19 cellular contexts compared by ENCODE assay signal in genomic region chr12:51118706-51119105, GRCh38. TPM values are rescaled to one million over a fixed set of nuclear protein-coding genes. Genes with fewer than 3 reads are reported as not detected.
DNase-seq lines count a peak whose midpoint lies in the region; ATAC-seq, FAIRE-seq and TF ChIP-seq lines count a peak whose summit lies in the region.
"Had no signal": no experiment of that assay in that cellular context is flagged by ENCODE, and none has a peak within 500 bp of the region (broad histone marks: within the 10 kb centered on the region; RNA-seq: fewer than 3 reads in every experiment).

No MANE protein-coding gene starts in this region.

- no peak overlapping the region for H3K27ac Mint-ChIP-seq in stimulated activated memory B cell treated with anti-CD40 and anti-IgM and Interleukin-4, amounts not matched to agents 10 μg/mL and 1 μg/mL and 100 μg/mL, for 72 hours
- H3K27ac Mint-ChIP-seq: activated naive CD8-positive, alpha-beta T cell; memory B cell had no signal

- TF ChIP-seq CTCF in RWPE1 (conservative IDR thresholded peaks at IDR 0.05; ENCODE audit: low read depth) = no peak
- TF ChIP-seq CTCF in foreskin keratinocyte (conservative IDR thresholded peaks at IDR 0.05) = no peak
- TF ChIP-seq CTCF in heart left ventricle (IDR thresholded peaks at IDR 0.05) = no peak

- WGBS in heart left ventricle, 4 donors = 95 to 97% (median 96%) methylated on average over 3 of the region's 3 CpGs

- CTCF ChIA-PET in RWPE1 (lab: Yijun Ruan, JAX) = no interaction called here

- peak; percentile 97 for FAIRE-seq in H54 (lab: Jason Lieb, UNC)
- FAIRE-seq: colon had no signal

- no peak overlapping the region for H3K4me3 ChIP-seq in heart left ventricle
- H3K4me3 ChIP-seq: esophagus muscularis mucosa, transverse colon had no signal

- H3K36me3 Mint-ChIP-seq in stimulated activated memory B cell treated with anti-CD40 and anti-IgM and Interleukin-4, amounts not matched to agents 10 μg/mL and 1 μg/mL and 100 μg/mL, for 72 hours = peaks cover 27% of the 10 kb centered on the region

- DNase-seq in A172 (ENCODE audit: low spot score) (peak; percentile 92), H54 (ENCODE audit: insufficient read length, low spot score) (peak; percentile 47), RWPE1 (ENCODE audit: low spot score) (peak; percentile 94), foreskin keratinocyte (peak; percentile 96 to 99), heart left ventricle (no peak), GF-D8 (lab: John Stamatoyannopoulos, UW) (no peak), NCI-H128 (lab: John Stamatoyannopoulos, UW; ENCODE audit: unreplicated experiment) (no peak)
- DNase-seq: activated CD8-positive, alpha-beta memory T cell treated with anti-CD3 and anti-CD28 coated beads, Interleukin-2, amount 50 U/mL, for 4 hours; DMS79; NCI-H1417 treated with DMSO at 0.1 percent for 48 hours; NCI-H510A treated with DMSO at 0.1 percent for 48 hours; nucleus accumbens; transverse colon had no signal

- peaks cover 29% of the 10 kb centered on the region for H3K4me1 ChIP-seq in foreskin keratinocyte
- H3K4me1 ChIP-seq in heart left ventricle = peaks cover 0 to 11% (median 0%) of the 10 kb centered on the region in 12 donors
- H3K4me1 ChIP-seq: esophagus muscularis mucosa, transverse colon had no signal

- TF ChIP-seq POLR2A in H54 (IDR thresholded peaks at IDR 0.05; ENCODE audit: low read depth, low read length) (no peak), heart left ventricle (IDR thresholded peaks at IDR 0.05) (no peak)

- H3K4me3 Mint-ChIP-seq in stimulated activated memory B cell treated with anti-CD40 and anti-IgM and Interleukin-4, amounts not matched to agents 10 μg/mL and 1 μg/mL and 100 μg/mL, for 72 hours = no peak overlapping the region
- H3K4me3 Mint-ChIP-seq: activated naive CD8-positive, alpha-beta T cell; memory B cell had no signal

- H3K9me3 Mint-ChIP-seq in stimulated activated memory B cell treated with anti-CD40 and anti-IgM and Interleukin-4, amounts not matched to agents 10 μg/mL and 1 μg/mL and 100 μg/mL, for 72 hours = no peaks in the 10 kb centered on the region
- H3K9me3 Mint-ChIP-seq: memory B cell had no signal

- POLR2A ChIA-PET in RWPE1 (lab: Yijun Ruan, JAX; ENCODE audit: low non-redundant PET) = no interaction called here

- no peaks in the 10 kb centered on the region for H3K27me3 Mint-ChIP-seq in stimulated activated memory B cell treated with anti-CD40 and anti-IgM and Interleukin-4, amounts not matched to agents 10 μg/mL and 1 μg/mL and 100 μg/mL, for 72 hours
- H3K27me3 Mint-ChIP-seq: activated naive CD8-positive, alpha-beta T cell; memory B cell had no signal

- no peaks in the 10 kb centered on the region for H3K4me1 Mint-ChIP-seq in stimulated activated memory B cell treated with anti-CD40 and anti-IgM and Interleukin-4, amounts not matched to agents 10 μg/mL and 1 μg/mL and 100 μg/mL, for 72 hours
- H3K4me1 Mint-ChIP-seq: memory B cell had no signal

- H3K9me3 ChIP-seq in heart left ventricle = no peaks in the 10 kb centered on the region
- H3K9me3 ChIP-seq: esophagus muscularis mucosa, transverse colon had no signal

- H3K27me3 ChIP-seq in foreskin keratinocyte = no peaks in the 10 kb centered on the region
- H3K27me3 ChIP-seq in heart left ventricle = no peaks in the 10 kb centered on the region
- H3K27me3 ChIP-seq: esophagus muscularis mucosa, transverse colon had no signal

- ATAC-seq in foreskin keratinocyte = peak; percentile 97
- no peak for ATAC-seq in heart left ventricle
- ATAC-seq in stimulated activated memory B cell treated with anti-CD40 and anti-IgM and Interleukin-4, amounts not matched to agents 10 μg/mL and 1 μg/mL and 100 μg/mL, for 72 hours = no peak
- ATAC-seq: Right ventricle myocardium inferior had no signal

- intact Hi-C loops in heart left ventricle (cut with DNase I) = no loop called here

- H3K27ac ChIP-seq in RWPE1 (peak overlapping the region; percentile 81), foreskin keratinocyte (peak overlapping the region; percentile 5), heart left ventricle (no peak overlapping the region)
- H3K27ac ChIP-seq: esophagus muscularis mucosa, transverse colon had no signal

- H3K36me3 ChIP-seq in heart left ventricle = peaks cover 0 to 61% (median 48%) of the 10 kb centered on the region in 9 donors

RNA-seq across cellular contexts. Expression of gene CSRNP2, which starts 35.3 kb away (rescaled TPM):
- 18.4 and 32.3 TPM in 2 replicates for total RNA-seq in A172 (2014; rRNA removed; shearing (Covaris generic))
- total RNA-seq in foreskin keratinocyte (13.8 and 15.6 TPM in 2 replicates), heart left ventricle (10 to 100 TPM; 12.8 to 25.7 (median 18.5) TPM)
- polyA plus RNA-seq in foreskin keratinocyte (6.4 and 7.0 TPM in 2 replicates), heart left ventricle (10 to 100 TPM; 10.0 to 16.5 TPM)

RNA-seq across cellular contexts. Expression of gene TFCP2, which starts 54.2 kb away (rescaled TPM):
- 8.1 and 19.7 TPM in 2 replicates for total RNA-seq in A172 (2014; rRNA removed; shearing (Covaris generic))
- total RNA-seq in foreskin keratinocyte (19.4 and 19.9 TPM in 2 replicates), heart left ventricle (10 to 100 TPM; 10.8 to 28.8 (median 20.7) TPM)
- polyA plus RNA-seq in foreskin keratinocyte (15.3 and 16.4 TPM in 2 replicates), heart left ventricle (10 to 100 TPM in 1 of 2 donors, 1 to 10 TPM in 1; 8.3 to 18.5 TPM)

Comparison
In these comparisons a context has a peak if more than half of its experiments do, and no peak if none do; other contexts are left out.
1. DNase-seq: peak in A172 (single experiment), H54 (single experiment), RWPE1 (single experiment) and foreskin keratinocyte (2 of 2); none in heart left ventricle (0 of 5), GF-D8 (single experiment) and NCI-H128 (single experiment).
2. H3K27ac ChIP-seq: peak in RWPE1 (single experiment) and foreskin keratinocyte (single experiment); none in heart left ventricle (0 of 12).